17 cellular contexts compared by ENCODE assay signal in genomic region chr17:81444610-81445339, GRCh38. TPM values are rescaled to one million over a fixed set of nuclear protein-coding genes. Genes with fewer than 3 reads are reported as not detected.
DNase-seq lines count a peak whose midpoint lies in the region; ATAC-seq, FAIRE-seq and TF ChIP-seq lines count a peak whose summit lies in the region.
"Had no signal": no experiment of that assay in that cellular context is flagged by ENCODE, and none has a peak within 500 bp of the region (broad histone marks: within the 10 kb centered on the region; RNA-seq: fewer than 3 reads in every experiment).

No MANE protein-coding gene starts in this region.

- CTCF ChIA-PET in HCT116 (lab: Charles Lee), result no interaction called here
- CTCF ChIA-PET in K562 (lab: Yijun Ruan, JAX; ENCODE audit: low intra/inter-chr PET ratio), result no interaction called here
- CTCF ChIA-PET in naive thymus-derived CD4-positive, alpha-beta T cell (lab: Charles Lee), result no interaction called here
- CTCF ChIA-PET in activated CD8-positive, alpha-beta memory T cell treated with anti-CD3 and anti-CD28 coated beads, Interleukin-2, amount 10 ng/mL, durations not matched to agents 7 days and 5 days (lab: Charles Lee), result no interaction called here

- intact Hi-C loops in HCT116 (cut with micrococcal nuclease), result no loop called here
- intact Hi-C loops in K562 (cut with micrococcal nuclease), result no loop called here
- intact Hi-C loops in naive thymus-derived CD4-positive, alpha-beta T cell (cut with micrococcal nuclease), result no loop called here

- TF ChIP-seq POLR2A in HCT116 (IDR thresholded peaks at IDR 0.05; ENCODE audit: borderline replicate concordance, extremely low read depth, insufficient read depth, insufficient read length), result no peak
- TF ChIP-seq POLR2A in K562 (conservative IDR thresholded peaks at IDR 0.05), result no peak

- WGBS in K562 (ENCODE audit: insufficient coverage, low coverage, missing lambda C conversion rate), result 75% methylated on average over 20 of the region's 27 CpGs

- H3K9me1 ChIP-seq in K562 (ENCODE audit: control insufficient read depth, insufficient read depth, low read length), result no peaks in the 10 kb centered on the region

- no peaks in the 10 kb centered on the region for H3K9me3 Mint-ChIP-seq in naive thymus-derived CD4-positive, alpha-beta T cell
- no peaks in the 10 kb centered on the region for H3K9me3 Mint-ChIP-seq in activated CD8-positive, alpha-beta memory T cell treated with anti-CD3 and anti-CD28 coated beads, Interleukin-2, amount 10 ng/mL, durations not matched to agents 7 days and 5 days (ENCODE audit: low read depth)
- H3K9me3 Mint-ChIP-seq: CD4-positive, alpha-beta T cell had no signal

- TF ChIP-seq CTCF in HCT116 (IDR thresholded peaks at IDR 0.05 in 2 of 3, conservative IDR thresholded peaks at IDR 0.05 in 1 of 3; ENCODE audit: borderline replicate concordance in 1 of 3, insufficient read depth in 1 of 3, low read depth in 2 of 3, low read length in 2 of 3) (no peak), K562 (IDR thresholded peaks at IDR 0.05 in 2 of 3, conservative IDR thresholded peaks at IDR 0.05 in 1 of 3; ENCODE audit: insufficient read depth in 2 of 3, low read depth in 1 of 3, low read length in 3 of 3) (no peak)

- FAIRE-seq in K562 (lab: Jason Lieb, UNC), result no peak
- FAIRE-seq: GM12878, GM18507, H54 had no signal

- H3K27ac Mint-ChIP-seq in naive thymus-derived CD4-positive, alpha-beta T cell, result no peak overlapping the region
- H3K27ac Mint-ChIP-seq in activated CD8-positive, alpha-beta memory T cell treated with anti-CD3 and anti-CD28 coated beads, Interleukin-2, amount 10 ng/mL, durations not matched to agents 7 days and 5 days, result no peak overlapping the region
- H3K27ac Mint-ChIP-seq: CD4-positive, alpha-beta T cell had no signal

- no peak for TF ChIP-seq EP300 in K562 (IDR thresholded peaks at IDR 0.05; ENCODE audit: low read length)

- H3K4me2 ChIP-seq in BLaER1 (peak overlapping the region; percentile 8; the same call in 1 of the 2 replicates), HCT116 (ENCODE audit: low read length) (no peak overlapping the region), K562 (ENCODE audit: insufficient read depth, low read length) (no peak overlapping the region)

- H3K9me3 ChIP-seq in BLaER1, result no peaks in the 10 kb centered on the region
- no peaks in the 10 kb centered on the region for H3K9me3 ChIP-seq in HCT116 (ENCODE audit: control insufficient read depth in 1 of 2, insufficient read depth in 1 of 2, low read depth in 1 of 2, low read length in 2 of 2)
- no peaks in the 10 kb centered on the region for H3K9me3 ChIP-seq in K562 (replicated peaks; ENCODE audit: control insufficient read depth, insufficient read depth, low read depth, low read length)
- H3K9me3 ChIP-seq in naive thymus-derived CD4-positive, alpha-beta T cell (ENCODE audit: control insufficient read depth in 2 of 3, low read length in 3 of 3), result no peaks in the 10 kb centered on the region

- ATAC-seq in HCT116, result peak; percentile 26; the same call in 1 of the 2 replicates
- no peak for ATAC-seq in K562
- ATAC-seq in naive thymus-derived CD4-positive, alpha-beta T cell, result peak; percentile 15
- ATAC-seq in activated CD8-positive, alpha-beta memory T cell treated with anti-CD3 and anti-CD28 coated beads, Interleukin-2, amount 10 ng/mL, durations not matched to agents 7 days and 5 days, result no peak
- ATAC-seq in HG02759 (IDR thresholded peaks at IDR 0.05; ENCODE audit: unreplicated experiment), result no peak
- ATAC-seq: GM12878 had no signal

- H3K9ac ChIP-seq in BLaER1 (no peak overlapping the region), HCT116 (ENCODE audit: low read length) (no peak overlapping the region), K562 (ENCODE audit: insufficient read depth in 1 of 2, low read depth in 2 of 2, low read length in 2 of 2) (no peak overlapping the region)

- H3K4me1 Mint-ChIP-seq in naive thymus-derived CD4-positive, alpha-beta T cell, result no peaks in the 10 kb centered on the region
- H3K4me1 Mint-ChIP-seq in activated CD8-positive, alpha-beta memory T cell treated with anti-CD3 and anti-CD28 coated beads, Interleukin-2, amount 10 ng/mL, durations not matched to agents 7 days and 5 days, result no peaks in the 10 kb centered on the region

- H3K79me2 ChIP-seq in HCT116 (ENCODE audit: insufficient read depth, low read length) (no peaks in the 10 kb centered on the region), K562 (ENCODE audit: control insufficient read depth, insufficient read depth, low read length) (no peaks in the 10 kb centered on the region)

- TF ChIP-seq RAD21 in HCT116 (IDR thresholded peaks at IDR 0.05; ENCODE audit: low read depth) (no peak), K562 (CRISPR knock-in tag; conservative IDR thresholded peaks at IDR 0.05 in 1 of 2, IDR thresholded peaks at IDR 0.05 in 1 of 2) (no peak)

- POLR2A ChIA-PET in HCT116 (lab: Charles Lee) (interaction anchor here (1.1 kb wide), 1 partner anchor 15 kb away, joined by 3 read pairs; no protein-coding TSS in a partner anchor), K562 (lab: Yijun Ruan, JAX) (interaction anchor here (0.6 to 0.8 kb wide), 3 partner anchors 47 to 1172 kb away, joined by 3 to 4 read pairs (median 4); no protein-coding TSS in a partner anchor)
- POLR2A ChIA-PET in naive thymus-derived CD4-positive, alpha-beta T cell (lab: Charles Lee), result no interaction called here

- no peak overlapping the region for H3K4me3 Mint-ChIP-seq in naive thymus-derived CD4-positive, alpha-beta T cell
- H3K4me3 Mint-ChIP-seq in activated CD8-positive, alpha-beta memory T cell treated with anti-CD3 and anti-CD28 coated beads, Interleukin-2, amount 10 ng/mL, durations not matched to agents 7 days and 5 days, result no peak overlapping the region
- H3K4me3 Mint-ChIP-seq: CD4-positive, alpha-beta T cell had no signal

- H3K4me1 ChIP-seq in BLaER1 (peaks cover 95% of the 10 kb centered on the region), HCT116 (ENCODE audit: control insufficient read depth in 1 of 2, insufficient read depth in 2 of 2, low read length in 2 of 2) (peaks cover 0 to 12% of the 10 kb centered on the region in 2 experiments; a peak in 2 of 4 replicates), K562 (replicated peaks in 1 of 2; ENCODE audit: control insufficient read depth in 2 of 2, insufficient read depth in 2 of 2, low read length in 2 of 2) (peaks cover 0 to 78% of the 10 kb centered on the region in 2 experiments; a peak in 2 of 5 replicates)
- no peaks in the 10 kb centered on the region for H3K4me1 ChIP-seq in naive thymus-derived CD4-positive, alpha-beta T cell (ENCODE audit: control insufficient read depth in 2 of 2, insufficient read depth in 2 of 2, low read length in 2 of 2)

- no peaks in the 10 kb centered on the region for H3K9me2 ChIP-seq in HCT116 (ENCODE audit: insufficient read depth)

- H3K36me3 ChIP-seq in BLaER1 (peaks cover 81% of the 10 kb centered on the region), HCT116 (ENCODE audit: control insufficient read depth in 1 of 2, insufficient read depth in 2 of 2, low read length in 2 of 2) (no peaks in the 10 kb centered on the region), K562 (ENCODE audit: control insufficient read depth, insufficient read depth, low read length) (no peaks in the 10 kb centered on the region)
- H3K36me3 ChIP-seq in naive thymus-derived CD4-positive, alpha-beta T cell (ENCODE audit: control insufficient read depth in 2 of 3, insufficient read depth in 3 of 3, low read length in 3 of 3), result no peaks in the 10 kb centered on the region

- RAD21 ChIA-PET in HCT116 (lab: Charles Lee; ENCODE audit: low non-redundant PET in 1 of 2, low total read pairs in 2 of 2, uncharacterized antibody in 2 of 2, unreplicated experiment in 2 of 2), result no interaction called here

- BruUV-seq in HCT116 (replicated peaks; lab: Mats Ljungman, UMichigan) (no TSS peak), K562 (replicated peaks; lab: Mats Ljungman, UMichigan) (no TSS peak)

- H4K20me1 ChIP-seq in BLaER1 (peaks cover 46% of the 10 kb centered on the region), HCT116 (ENCODE audit: insufficient read depth) (no peaks in the 10 kb centered on the region), K562 (replicated peaks; ENCODE audit: control insufficient read depth, insufficient read depth, low read length) (no peaks in the 10 kb centered on the region)

- H2AFZ ChIP-seq in HCT116 (ENCODE audit: low read depth, low read length, poor library complexity, severe bottlenecking) (no peak overlapping the region), K562 (ENCODE audit: low read depth, low read length) (no peak overlapping the region)

- no peak for DNase-seq in HCT116 (ENCODE audit: low read depth, low spot score)
- no peak for DNase-seq in K562 (ENCODE audit: extremely low read depth in 1 of 4, low spot score in 3 of 4)
- DNase-seq in naive thymus-derived CD4-positive, alpha-beta T cell, result no peak
- no peak for DNase-seq in activated T-cell treated with anti-CD3 and anti-CD28 coated beads, Interleukin-2, amount 50 U/mL, for 48 hours
- DNase-seq in activated CD8-positive, alpha-beta memory T cell treated with anti-CD3 and anti-CD28 coated beads, Interleukin-2, amount 10 ng/mL, durations not matched to agents 7 days and 5 days, result no peak
- no peak for DNase-seq in stimulated activated naive CD4-positive, alpha-beta T cell (lab: John Stamatoyannopoulos, UW)
- DNase-seq: ACHN; C1 segment of cervical spinal cord; Calu3; CD4-positive, alpha-beta T cell; DMS 273 treated with DMSO at 0.1 percent for 48 hours had no signal

- H3K36me3 Mint-ChIP-seq in naive thymus-derived CD4-positive, alpha-beta T cell, result no peaks in the 10 kb centered on the region
- H3K36me3 Mint-ChIP-seq in activated CD8-positive, alpha-beta memory T cell treated with anti-CD3 and anti-CD28 coated beads, Interleukin-2, amount 10 ng/mL, durations not matched to agents 7 days and 5 days, result no peaks in the 10 kb centered on the region

- peaks cover 0 to 4% (median 0%) of the 10 kb centered on the region in 5 donors for H3K27me3 Mint-ChIP-seq in naive thymus-derived CD4-positive, alpha-beta T cell
- no peaks in the 10 kb centered on the region for H3K27me3 Mint-ChIP-seq in activated CD8-positive, alpha-beta memory T cell treated with anti-CD3 and anti-CD28 coated beads, Interleukin-2, amount 10 ng/mL, durations not matched to agents 7 days and 5 days
- H3K27me3 Mint-ChIP-seq: CD4-positive, alpha-beta T cell had no signal

- H3K27ac ChIP-seq in BLaER1 (peak overlapping the region; percentile 46; the same call in 1 of the 2 replicates), HCT116 (ENCODE audit: low read depth, low read length) (no peak overlapping the region), K562 (ENCODE audit: extremely low read depth, low read depth, low read length) (no peak overlapping the region)
- H3K27ac ChIP-seq in naive thymus-derived CD4-positive, alpha-beta T cell (ENCODE audit: low read depth, low read length), result no peak overlapping the region
- H3K27ac ChIP-seq: HL-60 had no signal

- H3K4me3 ChIP-seq in BLaER1 (no peak overlapping the region), HCT116 (replicated peaks in 1 of 2; ENCODE audit: low read depth in 1 of 2, low read length in 2 of 2) (no peak overlapping the region), K562 (no peak overlapping the region)
- no peak overlapping the region for H3K4me3 ChIP-seq in naive thymus-derived CD4-positive, alpha-beta T cell (ENCODE audit: low read length)
- H3K4me3 ChIP-seq: GM12878 had no signal

- in situ Hi-C loops in K562 (cut with MboI), result no loop called here

- H3K27me3 ChIP-seq in BLaER1 (no peaks in the 10 kb centered on the region), HCT116 (ENCODE audit: insufficient read depth, low read length) (no peaks in the 10 kb centered on the region), K562 (ENCODE audit: control insufficient read depth in 2 of 2, insufficient read depth in 2 of 2, low read length in 2 of 2) (no peaks in the 10 kb centered on the region)
- H3K27me3 ChIP-seq in naive thymus-derived CD4-positive, alpha-beta T cell (ENCODE audit: control insufficient read depth in 2 of 2, insufficient read depth in 2 of 2, low read length in 2 of 2), result no peaks in the 10 kb centered on the region

RNA-seq across cellular contexts. Expression of gene BAHCC1, which starts 49.5 kb away (rescaled TPM):
- 45.2 TPM for total RNA-seq in HCT116 (2021; ENCODE audit: unreplicated experiment)
- polyA plus RNA-seq in HCT116 (2012), result 16.1 and 18.2 TPM in 2 replicates
- 32.5 and 87.9 TPM in 2 replicates for total RNA-seq in K562 (2011; cell fraction: chromatin; rRNA removed; ENCODE audit: low replicate concordance)
- 48.6 and 57.5 TPM in 2 replicates for total RNA-seq in K562 (2011; cell fraction: nucleolus; rRNA removed)
- 39.0 and 40.6 TPM in 2 replicates for total RNA-seq in K562 (2011; cell fraction: nucleoplasm; rRNA removed)
- total RNA-seq in K562 (2014; rRNA removed), result 11.1 and 13.9 TPM in 2 replicates
- 2.1 and 2.6 TPM in 2 replicates for total RNA-seq in K562 (2014; rRNA removed; fragmentation: Illumina TruSeq; extraction: Trizol)
- total RNA-seq in K562 (2015; rRNA removed; fragmentation: Illumina TruSeq; extraction: Trizol), result 5.0 and 6.5 TPM in 2 replicates
- 20.8 and 26.9 TPM in 2 replicates for total RNA-seq in K562 (2021)
- polyA plus RNA-seq in K562 (2011; rRNA removed), result 4.4 and 11.8 TPM in 2 replicates
- 8.6 and 8.8 TPM in 2 replicates for polyA plus RNA-seq in K562 (2011; cell fraction: cytosol; rRNA removed)
- 112 and 139 TPM in 2 replicates for polyA plus RNA-seq in K562 (2011; cell fraction: nucleus; rRNA removed)
- polyA plus RNA-seq in K562 (2012), result 14.4 and 22.5 TPM in 2 replicates
- polyA plus RNA-seq in K562 (2014; fragmentation: Illumina TruSeq; extraction: Trizol), result 5.5 and 6.8 TPM in 2 replicates
- polyA plus RNA-seq in K562 (2014; fragmentation: Nextera tagmentation; extraction: Ambion mirVana), result under 1 TPM; 0.14 to 0.24 TPM
- polyA plus RNA-seq in K562 (2014; rRNA removed), result 17.2 and 23.3 TPM in 2 replicates
- polyA minus RNA-seq in K562 (2011; rRNA and poly(A)+ RNA removed), result 0.72 and 2.7 TPM in 2 replicates
- polyA minus RNA-seq in K562 (2011; cell fraction: cytosol; rRNA and poly(A)+ RNA removed), result 6.8 and 8.7 TPM in 2 replicates
- 12.7 and 15.3 TPM in 2 replicates for polyA minus RNA-seq in K562 (2011; cell fraction: nucleus; rRNA and poly(A)+ RNA removed)
- total RNA-seq in naive thymus-derived CD4-positive, alpha-beta T cell, result 1 to 10 TPM in 1 of 5 experiments, under 1 TPM in 3, not detected in 1; 0.05 to 3.8 (median 0.68) TPM
- polyA plus RNA-seq in naive thymus-derived CD4-positive, alpha-beta T cell, result not detected
- under 1 TPM; 0.23 to 0.64 TPM for total RNA-seq in activated CD8-positive, alpha-beta memory T cell treated with anti-CD3 and anti-CD28 coated beads, Interleukin-2, amount 10 ng/mL, durations not matched to agents 7 days and 5 days

Comparison
In these comparisons a context has a peak if more than half of its experiments do, and no peak if none do; other contexts are left out.
1. ATAC-seq: peak in HCT116 (single experiment) and naive thymus-derived CD4-positive, alpha-beta T cell (single experiment); none in K562 (single experiment), activated CD8-positive, alpha-beta memory T cell treated with anti-CD3 and anti-CD28 coated beads, Interleukin-2, amount 10 ng/mL, durations not matched to agents 7 days and 5 days (single experiment) and HG02759 (single experiment).